8 cellular contexts compared by ENCODE assay signal in genomic region chr22:29031236-29031982, GRCh38. TPM values are rescaled to one million over a fixed set of nuclear protein-coding genes. Genes with fewer than 3 reads are reported as not detected.
DNase-seq lines count a peak whose midpoint lies in the region; ATAC-seq and TF ChIP-seq lines count a peak whose summit lies in the region.

No MANE protein-coding gene starts in this region.

- no peak overlapping the region for H3K4me2 ChIP-seq in Karpas-422 (ENCODE audit: low read depth, low read length, poor library complexity, severe bottlenecking)

- DNase-seq in AG04449 (ENCODE audit: low read depth, low spot score) (peak; percentile 79), LoVo (ENCODE audit: low spot score) (peak; percentile 69), choroid plexus epithelial cell (ENCODE audit: low read depth) (peak; percentile 97), left kidney (ENCODE audit: low read depth, low spot score) (peak; percentile 91), Karpas-422 (no peak), NCI-H1930 (lab: John Stamatoyannopoulos, UW) (no peak)

- CTCF ChIA-PET in AG04449 (lab: Yijun Ruan, JAX): interaction anchor here (0.9 to 4.0 kb wide), 5 partner anchors 9 to 176 kb away, joined by 3 to 29 read pairs (median 3); no protein-coding TSS in a partner anchor

- H3K4me3 ChIP-seq in AG04449 (ENCODE audit: low read depth, low read length) (peak overlapping the region; percentile 48; the same call in 1 of the 2 replicates), choroid plexus epithelial cell (ENCODE audit: low read depth, low read length) (peak overlapping the region; percentile 55), subcutaneous abdominal adipose tissue (ENCODE audit: low read depth in 1 of 5, low read length in 5 of 5) (peak overlapping the region in 3 of 5 donors; percentile 36 to 45 (median 42)), Karpas-422 (ENCODE audit: low read length) (no peak overlapping the region)

- ATAC-seq in HG02623 (IDR thresholded peaks at IDR 0.05; ENCODE audit: unreplicated experiment): no peak

- no peaks in the 10 kb centered on the region for H3K9me2 ChIP-seq in Karpas-422 (replicated peaks; ENCODE audit: insufficient read depth, low read length)

- peak overlapping the region; percentile 46 for H3K27ac ChIP-seq in subcutaneous abdominal adipose tissue (ENCODE audit: low read depth, low read length)
- no peak overlapping the region for H3K27ac ChIP-seq in Karpas-422 (ENCODE audit: low read length)

- POLR2A ChIA-PET in AG04449 (lab: Yijun Ruan, JAX): interaction anchor here (0.6 to 1.2 kb wide), 2 partner anchors 9 kb away, joined by 3 to 4 read pairs; no protein-coding TSS in a partner anchor

- no peaks in the 10 kb centered on the region for H3K27me3 ChIP-seq in subcutaneous abdominal adipose tissue (ENCODE audit: control insufficient read depth in 5 of 5, insufficient read depth in 4 of 5, low read length in 5 of 5)
- H3K27me3 ChIP-seq in Karpas-422 (ENCODE audit: low read length): no peaks in the 10 kb centered on the region

- H3K4me1 ChIP-seq in subcutaneous abdominal adipose tissue (ENCODE audit: control insufficient read depth in 5 of 5, insufficient read depth in 5 of 5, low read length in 5 of 5) (peaks cover 0 to 22% (median 20%) of the 10 kb centered on the region in 5 donors), Karpas-422 (ENCODE audit: low read length) (no peaks in the 10 kb centered on the region)

- H4K20me1 ChIP-seq in Karpas-422 (ENCODE audit: insufficient read depth, low read depth, low read length): no peaks in the 10 kb centered on the region

- H3K79me2 ChIP-seq in Karpas-422 (ENCODE audit: low read length): no peaks in the 10 kb centered on the region

- H3K9ac ChIP-seq in subcutaneous abdominal adipose tissue (ENCODE audit: low read length in 5 of 5) (peak overlapping the region in 2 of 5 donors; percentile 0 to 37), Karpas-422 (ENCODE audit: low read length) (no peak overlapping the region)

- H3K9me3 ChIP-seq in subcutaneous abdominal adipose tissue (ENCODE audit: control insufficient read depth in 5 of 5, low read length in 5 of 5) (no peaks in the 10 kb centered on the region), Karpas-422 (ENCODE audit: low read length) (no peaks in the 10 kb centered on the region)

- no peaks in the 10 kb centered on the region for H3K36me3 ChIP-seq in subcutaneous abdominal adipose tissue (ENCODE audit: control insufficient read depth in 5 of 5, insufficient read depth in 5 of 5, low read length in 5 of 5)
- H3K36me3 ChIP-seq in Karpas-422 (ENCODE audit: insufficient read depth, low read length): no peaks in the 10 kb centered on the region

- H2AFZ ChIP-seq in Karpas-422 (ENCODE audit: low read length): no peak overlapping the region

- TF ChIP-seq CTCF in AG04449 (IDR thresholded peaks at IDR 0.05; ENCODE audit: insufficient read depth, low read length, missing control alignments) (peak; percentile 11), choroid plexus epithelial cell (conservative IDR thresholded peaks at IDR 0.05; ENCODE audit: low read depth, low read length) (peak; percentile 40)

RNA-seq across cellular contexts. Expression of gene C22orf31, which starts 30.2 kb away (rescaled TPM):
- not detected in 2 replicates for total RNA-seq in Karpas-422 (2014; rRNA removed; shearing (Covaris generic); ENCODE audit: low replicate concordance)

RNA-seq across cellular contexts. Expression of gene KREMEN1, which starts 41.4 kb away (rescaled TPM):
- not detected in 2 replicates for total RNA-seq in Karpas-422 (2014; rRNA removed; shearing (Covaris generic); ENCODE audit: low replicate concordance)

Comparison
In these comparisons a context has a peak if more than half of its experiments do, and no peak if none do; other contexts are left out.
1. DNase-seq: peak in AG04449 (single experiment), LoVo (single experiment), choroid plexus epithelial cell (single experiment) and left kidney (single experiment); none in Karpas-422 (single experiment) and NCI-H1930 (0 of 2).